12 cellular contexts compared by ENCODE assay signal in the genomic region with DNA sequence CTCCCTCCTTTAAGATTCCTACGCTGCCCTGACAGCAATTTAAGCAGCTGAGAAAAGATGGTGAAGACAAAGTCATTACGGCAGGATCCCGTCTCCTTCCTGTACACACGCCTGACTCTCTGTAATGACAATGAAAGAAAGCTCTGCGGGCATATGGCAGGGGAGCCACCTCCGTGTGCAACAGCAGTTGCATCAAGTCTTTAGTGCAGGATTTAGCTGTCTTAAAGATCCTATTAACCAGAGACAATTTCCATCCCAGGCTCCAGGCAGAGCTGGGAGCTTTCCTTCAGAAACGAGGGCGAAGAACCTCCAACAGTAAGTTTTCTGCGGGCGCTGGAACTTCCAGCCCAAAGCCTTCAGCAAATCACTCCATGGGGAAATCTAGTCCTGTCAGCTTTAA.
DNase-seq lines count a peak whose midpoint lies in the region; ATAC-seq and TF ChIP-seq lines count a peak whose summit lies in the region.
"Had no signal": no experiment of that assay in that cellular context is flagged by ENCODE, and none has a peak within 500 bp of the region (broad histone marks: within the 10 kb centered on the region; RNA-seq: fewer than 3 reads in every experiment).

No MANE protein-coding gene starts in this region.

- H3K4me1 Mint-ChIP-seq in stimulated activated naive B cell treated with anti-CD40 and anti-IgM and Interleukin-4, amounts not matched to agents 10 μg/mL and 1 μg/mL and 100 μg/mL, for 72 hours, result no peaks in the 10 kb centered on the region

- no peak for TF ChIP-seq POLR2A in body of pancreas (IDR thresholded peaks at IDR 0.05)

- H3K9me3 Mint-ChIP-seq in stimulated activated naive B cell treated with anti-CD40 and anti-IgM and Interleukin-4, amounts not matched to agents 10 μg/mL and 1 μg/mL and 100 μg/mL, for 72 hours, result no peaks in the 10 kb centered on the region

- H3K27me3 ChIP-seq in body of pancreas, result no peaks in the 10 kb centered on the region
- H3K27me3 ChIP-seq in left ventricle myocardium inferior (ENCODE audit: low read depth), result no peaks in the 10 kb centered on the region
- H3K27me3 ChIP-seq in skeletal muscle satellite cell (ENCODE audit: control insufficient read depth, insufficient read depth, low read length), result no peaks in the 10 kb centered on the region

- H3K27me3 Mint-ChIP-seq in stimulated activated naive B cell treated with anti-CD40 and anti-IgM and Interleukin-4, amounts not matched to agents 10 μg/mL and 1 μg/mL and 100 μg/mL, for 72 hours, result peaks cover 65 to 88% of the 10 kb centered on the region in 2 donors

- H3K4me3 ChIP-seq in body of pancreas (no peak overlapping the region), left ventricle myocardium inferior (peak overlapping the region; percentile 39), skeletal muscle satellite cell (ENCODE audit: low read length) (no peak overlapping the region)

- H3K4me2 ChIP-seq in skeletal muscle satellite cell (ENCODE audit: low read length), result peak overlapping the region; percentile 68

- no peak overlapping the region for H3K27ac Mint-ChIP-seq in stimulated activated naive B cell treated with anti-CD40 and anti-IgM and Interleukin-4, amounts not matched to agents 10 μg/mL and 1 μg/mL and 100 μg/mL, for 72 hours

- H3K4me1 ChIP-seq in body of pancreas (peaks cover 55% of the 10 kb centered on the region), left ventricle myocardium inferior (peaks cover 73% of the 10 kb centered on the region), skeletal muscle satellite cell (ENCODE audit: control insufficient read depth, insufficient read depth, low read length) (peaks cover 51% of the 10 kb centered on the region)

- peaks cover 0 to 2% of the 10 kb centered on the region in 2 donors for H3K36me3 ChIP-seq in body of pancreas (replicated peaks in 1 of 2; ENCODE audit: insufficient read depth in 1 of 2, low read depth in 2 of 2)
- H3K36me3 ChIP-seq in left ventricle myocardium inferior, result peaks cover 12% of the 10 kb centered on the region
- H3K36me3 ChIP-seq in skeletal muscle satellite cell (ENCODE audit: insufficient read depth, low read length), result peaks cover 9% of the 10 kb centered on the region

- H3K9me3 ChIP-seq in body of pancreas (no peaks in the 10 kb centered on the region), left ventricle myocardium inferior (replicated peaks) (no peaks in the 10 kb centered on the region), skeletal muscle satellite cell (replicated peaks; ENCODE audit: low read length) (no peaks in the 10 kb centered on the region)

- DNase-seq in HT-29 (ENCODE audit: low spot score), result peak; percentile 70
- DNase-seq in body of pancreas, result no peak
- no peak for DNase-seq in left ventricle myocardium inferior
- DNase-seq in stimulated activated CD4-positive, alpha-beta T cell treated with anti-CD3 and anti-CD28 coated beads, Interleukin-12 subunit alpha, Interleukin-12 subunit beta, amount 100 ng/mL, for 4 hours, result no peak
- no peak for DNase-seq in NCI-H748 treated with DMSO at 0.1 percent for 48 hours (lab: John Stamatoyannopoulos, UW)
- no peak for DNase-seq in stimulated activated naive B cell treated with anti-CD40 and anti-IgM and Interleukin-4, amounts not matched to agents 10 μg/mL and 1 μg/mL and 100 μg/mL, for 72 hours
- DNase-seq: NCI-H1048; stimulated activated naive CD4-positive, alpha-beta T cell; T1000 had no signal

- peak overlapping the region; percentile 87 to 96 (median 92) for H3K27ac ChIP-seq in body of pancreas
- peak overlapping the region; percentile 89 for H3K27ac ChIP-seq in left ventricle myocardium inferior (replicated peaks)
- H3K27ac ChIP-seq: HL-60 had no signal

- peak overlapping the region; percentile 70 for H3K9ac ChIP-seq in skeletal muscle satellite cell (ENCODE audit: low read depth, low read length)

- TF ChIP-seq CTCF in body of pancreas (IDR thresholded peaks at IDR 0.05), result no peak
- no peak for TF ChIP-seq CTCF in left ventricle myocardium inferior (IDR thresholded peaks at IDR 0.05; ENCODE audit: borderline replicate concordance)

- H3K36me3 Mint-ChIP-seq in stimulated activated naive B cell treated with anti-CD40 and anti-IgM and Interleukin-4, amounts not matched to agents 10 μg/mL and 1 μg/mL and 100 μg/mL, for 72 hours, result no peaks in the 10 kb centered on the region

- peak; percentile 13 for ATAC-seq in body of pancreas
- ATAC-seq in GM18858 (IDR thresholded peaks at IDR 0.05; ENCODE audit: unreplicated experiment), result no peak
- ATAC-seq in stimulated activated naive B cell treated with anti-CD40 and anti-IgM and Interleukin-4, amounts not matched to agents 10 μg/mL and 1 μg/mL and 100 μg/mL, for 72 hours (replicated peaks), result no peak

- WGBS in body of pancreas, 2 donors, result 30 to 36% methylated on average over 10 of the region's 10 CpGs

- no peak overlapping the region for H3K4me3 Mint-ChIP-seq in stimulated activated naive B cell treated with anti-CD40 and anti-IgM and Interleukin-4, amounts not matched to agents 10 μg/mL and 1 μg/mL and 100 μg/mL, for 72 hours

- intact Hi-C loops in body of pancreas (cut with DNase I) (no loop called here), left ventricle myocardium inferior (cut with micrococcal nuclease) (no loop called here)
